ENCODE assay signal across 14 cellular contexts in the genomic region with DNA sequence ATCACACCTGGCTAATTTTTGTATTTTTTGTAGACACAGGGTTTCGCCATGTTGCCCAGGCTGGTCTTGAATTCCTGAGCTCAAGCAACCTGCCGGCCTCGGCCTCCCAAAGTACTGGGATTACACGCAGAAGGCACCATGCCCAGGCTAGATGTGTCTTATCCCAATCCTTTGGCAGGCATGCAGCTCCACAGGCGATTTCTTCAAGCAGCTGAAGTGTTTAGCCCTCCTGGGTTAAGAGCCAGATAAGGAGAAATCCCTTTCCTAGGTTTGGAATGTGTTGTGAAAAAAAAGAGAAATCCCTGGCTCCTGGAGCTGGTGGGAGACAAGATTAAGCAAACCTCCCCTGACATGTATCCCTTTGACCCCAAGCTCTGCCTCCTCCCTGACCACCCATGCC. TPM values are rescaled to one million over a fixed set of nuclear protein-coding genes. Genes with fewer than 3 reads are reported as not detected.
A peak's percentile ranks its signal among the peaks of the same experiment; 100 is the strongest.
DNase-seq lines count a peak whose midpoint lies in the region; TF ChIP-seq lines count a peak whose summit lies in the region.
"Had no signal": no experiment of that assay in that cellular context is flagged by ENCODE, and none has a peak within 500 bp of the region (broad histone marks: within the 10 kb centered on the region; RNA-seq: fewer than 3 reads in every experiment).

No MANE protein-coding gene starts in this region.

- peak; percentile 15 for DNase-seq in activated T-cell treated with anti-CD3 and anti-CD28 coated beads, Interleukin-2, amount 50 U/mL, for 1 hour
- DNase-seq in activated T-cell treated with anti-CD3 and anti-CD28 coated beads for 4 hours (no peak), immature natural killer cell (no peak), spleen (peak; percentile 64), NCI-H510A (lab: John Stamatoyannopoulos, UW) (no peak), pons (ENCODE audit: low spot score) (no peak), middle frontal gyrus (ENCODE audit: extremely low spot score, low spot score) (no peak)
- DNase-seq in activated CD4-positive, alpha-beta memory T cell treated with anti-CD3 and anti-CD28 coated beads for 36 hours = no peak
- DNase-seq: central memory CD4-positive, alpha-beta T cell; DMS79 treated with DMSO at 0.1 percent for 48 hours; esophagus squamous epithelium; NCI-H774; Right ventricle myocardium superior had no signal

- 78 to 95% (median 91%) methylated on average over 5 of the region's 5 CpGs for WGBS in spleen, 5 donors

- H3K4me3 Mint-ChIP-seq in activated CD4-positive, alpha-beta memory T cell treated with anti-CD3 and anti-CD28 coated beads for 36 hours = no peak overlapping the region
- H3K4me3 Mint-ChIP-seq in immature natural killer cell = peak overlapping the region; percentile 28 to 97 (median 61)

- peaks cover 53 to 96% (median 88%) of the 10 kb centered on the region in 6 donors for H3K4me1 ChIP-seq in spleen

- no peaks in the 10 kb centered on the region for H3K36me3 ChIP-seq in spleen
- H3K36me3 ChIP-seq: esophagus squamous epithelium had no signal

- CTCF ChIA-PET in activated CD4-positive, alpha-beta memory T cell treated with anti-CD3 and anti-CD28 coated beads for 36 hours (lab: Charles Lee) = interaction anchor here (1.2 to 4.7 kb wide), 14 partner anchors 8 to 214 kb away, joined by 4 to 123 read pairs (median 25); a partner anchor contains a TSS

- TF ChIP-seq CTCF in spleen (IDR thresholded peaks at IDR 0.05 in 8 of 11, conservative IDR thresholded peaks at IDR 0.05 in 3 of 11) = no peak

- POLR2A ChIA-PET in activated CD4-positive, alpha-beta memory T cell treated with anti-CD3 and anti-CD28 coated beads for 36 hours (lab: Charles Lee) = interaction anchor here (1.1 to 1.3 kb wide), 2 partner anchors 10 to 30 kb away, joined by 3 read pairs; a partner anchor contains a TSS

- H3K27ac Mint-ChIP-seq in activated CD4-positive, alpha-beta memory T cell treated with anti-CD3 and anti-CD28 coated beads for 36 hours = peak overlapping the region; percentile 63
- peak overlapping the region; percentile 38 to 81 (median 70) for H3K27ac Mint-ChIP-seq in immature natural killer cell

- no peak for TF ChIP-seq POLR2A in spleen (IDR thresholded peaks at IDR 0.05)

- H3K27me3 Mint-ChIP-seq in activated CD4-positive, alpha-beta memory T cell treated with anti-CD3 and anti-CD28 coated beads for 36 hours = no peaks in the 10 kb centered on the region
- H3K27me3 Mint-ChIP-seq in immature natural killer cell (ENCODE audit: low read depth in 3 of 3) = peaks cover 2 to 15% (median 13%) of the 10 kb centered on the region in 3 donors

- peak overlapping the region in 6 of 8 donors; percentile 84 to 95 (median 92) for H3K27ac ChIP-seq in spleen

- no peaks in the 10 kb centered on the region for H3K27me3 ChIP-seq in spleen (replicated peaks in 1 of 7)

- no peak overlapping the region for H3K4me3 ChIP-seq in spleen
- H3K4me3 ChIP-seq: esophagus squamous epithelium, skin epidermis had no signal

- H3K9me3 ChIP-seq in spleen = no peaks in the 10 kb centered on the region
- H3K9me3 ChIP-seq: esophagus squamous epithelium had no signal

- H3K9me3 Mint-ChIP-seq in activated CD4-positive, alpha-beta memory T cell treated with anti-CD3 and anti-CD28 coated beads for 36 hours = peaks cover 7% of the 10 kb centered on the region
- H3K9me3 Mint-ChIP-seq in immature natural killer cell = peaks cover 0 to 2% (median 0%) of the 10 kb centered on the region in 6 donors

- H3K36me3 Mint-ChIP-seq in activated CD4-positive, alpha-beta memory T cell treated with anti-CD3 and anti-CD28 coated beads for 36 hours = peaks cover 14% of the 10 kb centered on the region
- peaks cover 12 to 28% (median 20%) of the 10 kb centered on the region in 3 donors for H3K36me3 Mint-ChIP-seq in immature natural killer cell

- intact Hi-C loops in activated CD4-positive, alpha-beta memory T cell treated with anti-CD3 and anti-CD28 coated beads for 36 hours (cut with micrococcal nuclease) = loop anchor here (1.0 to 10.0 kb wide), 3 partner anchors 34 to 532 kb away; a partner anchor contains a TSS
- intact Hi-C loops in spleen (cut with DNase I; ENCODE audit: low total_unique reads) = no loop called here

- H3K4me1 Mint-ChIP-seq in activated CD4-positive, alpha-beta memory T cell treated with anti-CD3 and anti-CD28 coated beads for 36 hours (ENCODE audit: low read depth) = peaks cover 53% of the 10 kb centered on the region
- peaks cover 68 to 70% of the 10 kb centered on the region in 2 donors for H3K4me1 Mint-ChIP-seq in immature natural killer cell

RNA-seq across cellular contexts. Expression of a gene that starts 2.1 kb away (rescaled TPM):
- total RNA-seq in activated CD4-positive, alpha-beta memory T cell treated with anti-CD3 and anti-CD28 coated beads for 36 hours = 100 to 1,000 TPM; 136 TPM
- polyA plus RNA-seq in immature natural killer cell = 1,000 to 10,000 TPM in 1 of 3 donors, 100 to 1,000 TPM in 2; 566 to 1,121 (median 751) TPM
- 10 to 100 TPM; 41.9 to 85.6 (median 53.9) TPM for total RNA-seq in spleen
- polyA plus RNA-seq in spleen = 10 to 100 TPM; 28.7 to 51.8 (median 37.2) TPM

RNA-seq across cellular contexts. Expression of a gene that starts 9.3 kb away (rescaled TPM):
- 1 to 10 TPM; 6.5 to 7.0 TPM for total RNA-seq in activated CD4-positive, alpha-beta memory T cell treated with anti-CD3 and anti-CD28 coated beads for 36 hours
- 100 to 1,000 TPM; 208 to 218 (median 212) TPM for polyA plus RNA-seq in immature natural killer cell
- total RNA-seq in spleen = 10 to 100 TPM; 17.4 to 29.2 (median 24.3) TPM
- 10 to 100 TPM; 16.6 to 37.6 (median 19.8) TPM for polyA plus RNA-seq in spleen

RNA-seq across cellular contexts. Expression of a gene that starts 29.8 kb away (rescaled TPM):
- total RNA-seq in activated CD4-positive, alpha-beta memory T cell treated with anti-CD3 and anti-CD28 coated beads for 36 hours = 10 to 100 TPM; 42.9 to 46.9 TPM
- polyA plus RNA-seq in immature natural killer cell (10 to 100 TPM in 1 of 3 donors, 1 to 10 TPM in 2; 4.3 to 11.2 (median 6.3) TPM), spleen (10 to 100 TPM; 30.4 to 37.4 (median 33.2) TPM)
- total RNA-seq in spleen = 10 to 100 TPM; 25.6 to 48.4 (median 41.5) TPM

RNA-seq across cellular contexts. Expression of a gene that starts 33.7 kb away (rescaled TPM):
- total RNA-seq in activated CD4-positive, alpha-beta memory T cell treated with anti-CD3 and anti-CD28 coated beads for 36 hours = not detected
- polyA plus RNA-seq in immature natural killer cell = 1 to 10 TPM; 1.9 to 4.2 (median 2.0) TPM
- 10 to 100 TPM; 29.5 to 45.8 (median 33.0) TPM for total RNA-seq in spleen
- 10 to 100 TPM; 13.1 to 30.6 (median 23.9) TPM for polyA plus RNA-seq in spleen
- total RNA-seq: Right ventricle myocardium superior had no signal

Comparison
In these comparisons a context has a peak if more than half of its experiments do, and no peak if none do; other contexts are left out.
1. DNase-seq: peak in activated T-cell treated with anti-CD3 and anti-CD28 coated beads, Interleukin-2, amount 50 U/mL, for 1 hour (single experiment) and spleen (single experiment); none in activated T-cell treated with anti-CD3 and anti-CD28 coated beads for 4 hours (single experiment), activated CD4-positive, alpha-beta memory T cell treated with anti-CD3 and anti-CD28 coated beads for 36 hours (single experiment), immature natural killer cell (0 of 3), NCI-H510A (single experiment), pons (single experiment) and middle frontal gyrus (single experiment).